ENCODE assay signal across 7 cellular contexts in genomic region chr18:35344736-35345459, GRCh38. TPM values are rescaled to one million over a fixed set of nuclear protein-coding genes. Genes with fewer than 3 reads are reported as not detected.
DNase-seq lines count a peak whose midpoint lies in the region; ATAC-seq lines count a peak whose summit lies in the region.

No MANE protein-coding gene starts in this region.

- no peaks in the 10 kb centered on the region for H3K27me3 ChIP-seq in effector memory CD4-positive, alpha-beta T cell (replicated peaks; ENCODE audit: control insufficient read depth, insufficient read depth, low read length, poor library complexity, severe bottlenecking)
- no peaks in the 10 kb centered on the region for H3K27me3 ChIP-seq in neuronal stem cell (ENCODE audit: control insufficient read depth in 3 of 3, insufficient read depth in 3 of 3, low read depth in 1 of 3, low read length in 3 of 3)

- peaks cover 6% of the 10 kb centered on the region for H3K79me1 ChIP-seq in neuronal stem cell (ENCODE audit: low read depth, low read length)

- H4K8ac ChIP-seq in neuronal stem cell (ENCODE audit: low read depth, low read length) = no peak overlapping the region

- H2BK120ac ChIP-seq in neuronal stem cell (ENCODE audit: low read depth, low read length) = no peak overlapping the region

- no peak overlapping the region for H2BK5ac ChIP-seq in neuronal stem cell (ENCODE audit: low read length)

- H3K18ac ChIP-seq in neuronal stem cell (ENCODE audit: low read length) = no peak overlapping the region

- peak; percentile 77 for DNase-seq in NCI-H510A (lab: John Stamatoyannopoulos, UW)
- DNase-seq in effector memory CD4-positive, alpha-beta T cell = no peak
- no peak for DNase-seq in neuronal stem cell (ENCODE audit: low spot score)
- DNase-seq in NCI-H2029 treated with DMSO at 0.1 percent for 48 hours (lab: John Stamatoyannopoulos, UW) = no peak
- DNase-seq in activated CD8-positive, alpha-beta memory T cell treated with anti-CD3 and anti-CD28 coated beads, Interleukin-2, amount 50 U/mL, for 4 hours = no peak

- H3K4me1 ChIP-seq in effector memory CD4-positive, alpha-beta T cell (ENCODE audit: control insufficient read depth, insufficient read depth, low read length, poor library complexity, severe bottlenecking) = peaks cover 7% of the 10 kb centered on the region
- H3K4me1 ChIP-seq in neuronal stem cell (ENCODE audit: control insufficient read depth in 2 of 2, insufficient read depth in 1 of 2, low read depth in 1 of 2, low read length in 2 of 2) = peaks cover 4 to 16% of the 10 kb centered on the region in 2 donors

- H3K4ac ChIP-seq in neuronal stem cell (ENCODE audit: low read length) = no peak overlapping the region

- no CpG with 5 or more reads among the region's 12 CpGs for WGBS in neuronal stem cell (ENCODE audit: extremely low coverage in 2 of 2, insufficient read length in 2 of 2, insufficient replicate concordance in 1 of 2), 2 donors

- H3K4me3 ChIP-seq in effector memory CD4-positive, alpha-beta T cell (ENCODE audit: insufficient read depth, low read depth, low read length, poor library complexity, severe bottlenecking) = peak overlapping the region; percentile 97
- H3K4me3 ChIP-seq in neuronal stem cell (ENCODE audit: low read length in 2 of 2) = peak overlapping the region in 1 of 2 donors; percentile 93

- H3K9me3 ChIP-seq in effector memory CD4-positive, alpha-beta T cell (ENCODE audit: control insufficient read depth, low read length) = no peaks in the 10 kb centered on the region
- no peaks in the 10 kb centered on the region for H3K9me3 ChIP-seq in neuronal stem cell (replicated peaks in 1 of 2; ENCODE audit: control insufficient read depth in 2 of 2, insufficient read depth in 1 of 2, low read depth in 1 of 2, low read length in 2 of 2)

- no peak overlapping the region for H2BK15ac ChIP-seq in neuronal stem cell (ENCODE audit: low read length)

- ATAC-seq in GM18873 (IDR thresholded peaks at IDR 0.05; ENCODE audit: low FRiP score, unreplicated experiment) = peak; percentile 29
- no peak for ATAC-seq in esophagus mucosa

- H3K14ac ChIP-seq in neuronal stem cell (ENCODE audit: low read length) = no peak overlapping the region

- H4K91ac ChIP-seq in neuronal stem cell (ENCODE audit: low read depth, low read length, poor library complexity) = no peak overlapping the region

- H3K9ac ChIP-seq in neuronal stem cell (ENCODE audit: low read depth, low read length, poor library complexity) = no peak overlapping the region

- H3K36me3 ChIP-seq in effector memory CD4-positive, alpha-beta T cell (ENCODE audit: control insufficient read depth, insufficient read depth, low read length) = peaks cover 12% of the 10 kb centered on the region
- H3K36me3 ChIP-seq in neuronal stem cell (replicated peaks in 1 of 2; ENCODE audit: control insufficient read depth in 2 of 2, insufficient read depth in 2 of 2, low read length in 2 of 2) = peaks cover 5 to 30% of the 10 kb centered on the region in 2 donors

- peak overlapping the region; percentile 92 for H2AFZ ChIP-seq in neuronal stem cell (ENCODE audit: low read length)

- H3K4me2 ChIP-seq in neuronal stem cell (ENCODE audit: insufficient read depth, low read length, poor library complexity, severe bottlenecking) = peak overlapping the region; percentile 62

- H3K27ac ChIP-seq in effector memory CD4-positive, alpha-beta T cell (ENCODE audit: insufficient read depth, low read length, poor library complexity, severe bottlenecking) = peak overlapping the region; percentile 99
- no peak overlapping the region for H3K27ac ChIP-seq in neuronal stem cell (replicated peaks; ENCODE audit: low read length)

- H2AK5ac ChIP-seq in neuronal stem cell (ENCODE audit: low read depth, low read length) = no peak overlapping the region

- no peak overlapping the region for H3K23ac ChIP-seq in neuronal stem cell (ENCODE audit: low read depth, low read length, poor library complexity)

- H2BK12ac ChIP-seq in neuronal stem cell (ENCODE audit: low read length) = no peak overlapping the region

RNA-seq across cellular contexts. Expression of gene ZNF24, which starts 0.7 kb away (rescaled TPM):
- 34.3 TPM for polyA plus RNA-seq in neuronal stem cell (2013, experiment 1 of 2)
- polyA plus RNA-seq in neuronal stem cell (2013, experiment 2 of 2) = 35.7 TPM
- total RNA-seq in esophagus mucosa = 26.7 TPM

RNA-seq across cellular contexts. Expression of gene ZNF396, which starts 32.2 kb away (rescaled TPM):
- 1.2 TPM for polyA plus RNA-seq in neuronal stem cell (2013, experiment 1 of 2)
- polyA plus RNA-seq in neuronal stem cell (2013, experiment 2 of 2) = 1.1 TPM
- total RNA-seq in esophagus mucosa = 0.80 TPM

RNA-seq across cellular contexts. Expression of gene ZSCAN30, which starts 54.9 kb away (rescaled TPM):
- 8.1 TPM for polyA plus RNA-seq in neuronal stem cell (2013, experiment 1 of 2)
- 7.9 TPM for polyA plus RNA-seq in neuronal stem cell (2013, experiment 2 of 2)
- total RNA-seq in esophagus mucosa = 5.9 TPM
